24 cellular contexts compared by ENCODE assay signal in genomic region chr1:70990460-70991253, GRCh38. TPM values are rescaled to one million over a fixed set of nuclear protein-coding genes. Genes with fewer than 3 reads are reported as not detected.
DNase-seq lines count a peak whose midpoint lies in the region; ATAC-seq, FAIRE-seq and TF ChIP-seq lines count a peak whose summit lies in the region.
"Had no signal": no experiment of that assay in that cellular context is flagged by ENCODE, and none has a peak within 500 bp of the region (broad histone marks: within the 10 kb centered on the region; RNA-seq: fewer than 3 reads in every experiment).

No MANE protein-coding gene starts in this region.

- no peak for TF ChIP-seq RAD21 in H1 (IDR thresholded peaks at IDR 0.05 in 1 of 2, conservative IDR thresholded peaks at IDR 0.05 in 1 of 2; ENCODE audit: low read depth in 2 of 2, low read length in 2 of 2)

- H3K23ac ChIP-seq in H1 (ENCODE audit: insufficient read length), result no peak overlapping the region

- H3K27me3 ChIP-seq in H1 (replicated peaks in 1 of 4; ENCODE audit: control insufficient read depth in 3 of 4, extremely low read depth in 1 of 4, insufficient read depth in 3 of 4, low read length in 3 of 4) (no peaks in the 10 kb centered on the region), sigmoid colon (no peaks in the 10 kb centered on the region)

- H3K4me1 ChIP-seq in H1 (replicated peaks in 1 of 4; ENCODE audit: control insufficient read depth in 3 of 4, insufficient read depth in 4 of 4, low read length in 3 of 4) (no peaks in the 10 kb centered on the region), sigmoid colon (no peaks in the 10 kb centered on the region)

- no peak overlapping the region for H2BK5ac ChIP-seq in H1 (ENCODE audit: low read depth, low read length)

- H3K4me3 ChIP-seq in H1 (ENCODE audit: extremely low read depth in 1 of 4, insufficient read depth in 2 of 4, low read depth in 3 of 4, low read length in 4 of 4) (no peak overlapping the region), sigmoid colon (no peak overlapping the region)
- H3K4me3 ChIP-seq: GM12878, skin epidermis had no signal

- H4K5ac ChIP-seq in H1 (ENCODE audit: insufficient read length, low read depth, low read length), result no peak overlapping the region

- H2AFZ ChIP-seq in H1 (ENCODE audit: low read length), result no peak overlapping the region

- POLR2A ChIA-PET in H1 (lab: Charles Lee; ENCODE audit: partially characterized antibody), result no interaction called here

- H2AK5ac ChIP-seq in H1 (ENCODE audit: low read depth, low read length), result no peak overlapping the region

- no peak overlapping the region for H3K4me2 ChIP-seq in H1 (ENCODE audit: insufficient read depth in 1 of 2, low read depth in 2 of 2, low read length in 2 of 2)
- H3K4me2 ChIP-seq: KMS-11 had no signal

- no peak overlapping the region for H4K91ac ChIP-seq in H1 (replicated peaks; ENCODE audit: insufficient read length, low read length)

- peak overlapping the region; percentile 34; the same call in 1 of the 2 replicates for H2BK15ac ChIP-seq in H1 (ENCODE audit: low read length)

- H3K23me2 ChIP-seq in H1 (ENCODE audit: low read depth, low read length), result no peaks in the 10 kb centered on the region

- no peaks in the 10 kb centered on the region for H3K79me2 ChIP-seq in H1 (ENCODE audit: control insufficient read depth in 1 of 2, insufficient read depth in 2 of 2, low read length in 2 of 2)

- H3K9ac ChIP-seq in H1 (replicated peaks in 1 of 4; ENCODE audit: extremely low read depth in 1 of 4, low read depth in 3 of 4, low read length in 3 of 4), result no peak overlapping the region
- H3K9ac ChIP-seq: KMS-11 had no signal

- H4K20me1 ChIP-seq in H1 (replicated peaks in 1 of 2; ENCODE audit: control insufficient read depth in 1 of 2, insufficient read depth in 2 of 2, low read length in 2 of 2), result no peaks in the 10 kb centered on the region

- H3K27ac ChIP-seq in H1 (ENCODE audit: low read depth, low read length) (no peak overlapping the region), sigmoid colon (no peak overlapping the region)
- H3K27ac ChIP-seq: KMS-11, skin epidermis had no signal

- H3K4ac ChIP-seq in H1 (replicated peaks; ENCODE audit: insufficient read length, low read depth, low read length), result no peak overlapping the region

- intact Hi-C loops in sigmoid colon (cut with DNase I), result no loop called here

- H3K56ac ChIP-seq in H1 (replicated peaks; ENCODE audit: insufficient read length, low read depth, low read length), result no peak overlapping the region

- ATAC-seq in HG02981 (IDR thresholded peaks at IDR 0.05; ENCODE audit: unreplicated experiment), result no peak
- ATAC-seq: activated naive CD4-positive, alpha-beta T cell treated with anti-CD3 and anti-CD28 coated beads, Interleukin-2, amount 50 U/mL, for 72 hours; GM12878; left cardiac atrium; Panc1 had no signal

- H3K79me1 ChIP-seq in H1 (ENCODE audit: low read depth, low read length), result no peaks in the 10 kb centered on the region

- DNase-seq in DMS79 (lab: John Stamatoyannopoulos, UW) (peak; percentile 44), NCI-H146 treated with DMSO at 0.1 percent for 48 hours (lab: John Stamatoyannopoulos, UW; ENCODE audit: unreplicated experiment) (peak; percentile 62), NCI-H510A (lab: John Stamatoyannopoulos, UW) (peak; percentile 65), H1 (ENCODE audit: low read depth in 1 of 2, low spot score in 2 of 2) (no peak), activated gamma-delta T cell (lab: John Stamatoyannopoulos, UW) (no peak), UCSD-AML1 (lab: John Stamatoyannopoulos, UW; ENCODE audit: unreplicated experiment) (no peak), sigmoid colon (no peak)
- DNase-seq: activated CD4-positive, alpha-beta T cell treated with anti-CD3 and anti-CD28 coated beads, Interleukin-2, amount 10 ng/mL, durations not matched to agents 24 days and 14 days; aorta; C1 segment of cervical spinal cord; cerebellar nuclear complex; HFFc6; left cardiac atrium; NCI-H82; stimulated activated CD4-positive, alpha-beta T cell treated with anti-CD3 and anti-CD28 coated beads, Interleukin-2, amount 100 ng/mL, for 24 hours had no signal

- H3K9me3 ChIP-seq in H1 (ENCODE audit: insufficient read depth in 2 of 2, low read depth in 1 of 2, low read length in 1 of 2) (no peaks in the 10 kb centered on the region), sigmoid colon (no peaks in the 10 kb centered on the region)

- FAIRE-seq in H1 (lab: Jason Lieb, UNC), result no peak
- FAIRE-seq: GM12878, urothelium cell line had no signal

- no peaks in the 10 kb centered on the region for H3K36me3 ChIP-seq in H1 (ENCODE audit: control insufficient read depth in 2 of 4, insufficient read depth in 4 of 4, low read length in 3 of 4)
- H3K36me3 ChIP-seq in sigmoid colon, result no peaks in the 10 kb centered on the region

- H2BK20ac ChIP-seq in H1 (ENCODE audit: low read length), result no peak overlapping the region

- TF ChIP-seq POLR2A in H1 (IDR thresholded peaks at IDR 0.05; ENCODE audit: control extremely low read depth in 1 of 2, low read depth in 2 of 2, low read length in 2 of 2) (no peak), sigmoid colon (IDR thresholded peaks at IDR 0.05) (no peak)

- no peak overlapping the region for H2BK120ac ChIP-seq in H1 (replicated peaks; ENCODE audit: low read depth, low read length)

- H2BK12ac ChIP-seq in H1 (ENCODE audit: low read depth, low read length), result no peak overlapping the region

- CTCF ChIA-PET in H1 (lab: Charles Lee; ENCODE audit: partially characterized antibody), result interaction anchor here (0.6 to 1.5 kb wide), 2 partner anchors 55 to 59 kb away, joined by 3 to 4 read pairs; no protein-coding TSS in a partner anchor

- 80% methylated on average over 3 of the region's 3 CpGs; no CpG with 5 or more reads in 1 of the 2 experiments for WGBS in H1 (ENCODE audit: extremely low coverage in 1 of 2, insufficient coverage in 1 of 2, insufficient read length in 1 of 2, insufficient replicate concordance in 2 of 2, low coverage in 1 of 2, low lambda C conversion rate in 2 of 2, missing lambda C conversion rate in 1 of 2), 2 experiments
- WGBS in sigmoid colon, 2 donors, result 38 to 78% methylated on average over 3 of the region's 3 CpGs

- TF ChIP-seq EP300 in H1 (IDR thresholded peaks at IDR 0.05; ENCODE audit: borderline replicate concordance in 1 of 2, low read depth in 2 of 2, low read length in 2 of 2) (no peak), sigmoid colon (IDR thresholded peaks at IDR 0.05) (no peak)

- no peak overlapping the region for H3K14ac ChIP-seq in H1 (ENCODE audit: insufficient read length)

- TF ChIP-seq CTCF in H1 (IDR thresholded peaks at IDR 0.05; ENCODE audit: control extremely low read depth in 1 of 3, insufficient read depth in 1 of 3, low read depth in 1 of 3, low read length in 3 of 3) (no peak), sigmoid colon (IDR thresholded peaks at IDR 0.05) (no peak)

- H3K18ac ChIP-seq in H1 (ENCODE audit: extremely low read depth, low read length), result no peak overlapping the region

- H4K8ac ChIP-seq in H1 (ENCODE audit: extremely low read depth, insufficient read depth, low read length), result no peak overlapping the region

TF ChIP-seq in H1, 55 proteins besides CTCF, POLR2A, EP300 and RAD21:
- no peak for TF ChIP-seq KDM5A (IDR thresholded peaks at IDR 0.05; ENCODE audit: low read length)
- no peak for TF ChIP-seq CBX5 (IDR thresholded peaks at IDR 0.05; ENCODE audit: low read depth, low read length)
- TF ChIP-seq SUZ12 (IDR thresholded peaks at IDR 0.05; ENCODE audit: low read length), result no peak
- no peak for TF ChIP-seq GABPA (IDR thresholded peaks at IDR 0.05; ENCODE audit: borderline replicate concordance, insufficient read depth, low read length)
- TF ChIP-seq MAFK (IDR thresholded peaks at IDR 0.05; ENCODE audit: low read depth, low read length), result no peak
- TF ChIP-seq POU5F1 (IDR thresholded peaks at IDR 0.05; ENCODE audit: low read depth, low read length), result no peak
- TF ChIP-seq TEAD4 (IDR thresholded peaks at IDR 0.05; ENCODE audit: low read depth, low read length), result no peak
- no peak for TF ChIP-seq RBBP5 (IDR thresholded peaks at IDR 0.05; ENCODE audit: borderline replicate concordance, low read depth, low read length)
- no peak for TF ChIP-seq HDAC6 (IDR thresholded peaks at IDR 0.05; ENCODE audit: low read depth, low read length)
- TF ChIP-seq SIRT6 (IDR thresholded peaks at IDR 0.05; ENCODE audit: low read length), result no peak
- TF ChIP-seq USF2 (IDR thresholded peaks at IDR 0.05; ENCODE audit: low read length), result no peak
- no peak for TF ChIP-seq RFX5 (IDR thresholded peaks at IDR 0.05; ENCODE audit: borderline replicate concordance, low read depth, low read length)
- no peak for TF ChIP-seq SP4 (IDR thresholded peaks at IDR 0.05; ENCODE audit: low read length)

RNA-seq across cellular contexts. Expression of gene PTGER3, which starts 57.0 kb away (rescaled TPM):
- 0.82 and 1.2 TPM in 2 replicates for total RNA-seq in H1 (2021; fragmentation: NEBNext Ultra II Directional; extraction: Animal tissue kit (Norgen Biotek cat#: 25700))
- polyA plus RNA-seq in H1 (2011; rRNA removed) (0.38 and 0.71 TPM in 2 replicates), sigmoid colon (1 to 10 TPM in 1 of 3 donors, under 1 TPM in 2; 0.46 to 4.0 (median 0.60) TPM)
- polyA plus RNA-seq in H1 (2011; cell fraction: cytosol; rRNA removed), result 0.23 TPM
- polyA plus RNA-seq in H1 (2011; cell fraction: nucleus; rRNA removed), result 1.2 TPM
- polyA plus RNA-seq in H1 (2012, experiment 1 of 2), result 0.19 to 0.54 TPM (median 0.35 TPM) in 4 replicates
- polyA plus RNA-seq in H1 (2012, experiment 2 of 2), result 0.04 TPM
- 0.57 TPM for polyA plus RNA-seq in H1 (2013, experiment 1 of 2)
- 0.50 TPM for polyA plus RNA-seq in H1 (2013, experiment 2 of 2)
- polyA minus RNA-seq in H1 (2011; rRNA and poly(A)+ RNA removed), result 0.61 and 0.73 TPM in 2 replicates
- 0.15 TPM for polyA minus RNA-seq in H1 (2011; cell fraction: cytosol; rRNA and poly(A)+ RNA removed)
- 2.3 TPM for polyA minus RNA-seq in H1 (2011; cell fraction: nucleus; rRNA and poly(A)+ RNA removed)
- 10 to 100 TPM; 26.8 to 52.4 (median 38.7) TPM for total RNA-seq in sigmoid colon
- total RNA-seq: GM12878, HT1080 had no signal
- polyA plus RNA-seq: AG04450 had no signal

Comparison
In these comparisons a context has a peak if more than half of its experiments do, and no peak if none do; other contexts are left out.
1. DNase-seq: peak in DMS79 (single experiment), NCI-H146 treated with DMSO at 0.1 percent for 48 hours (single experiment) and NCI-H510A (single experiment); none in H1 (0 of 2), activated gamma-delta T cell (single experiment), UCSD-AML1 (single experiment) and sigmoid colon (single experiment).
2. RNA of gene PTGER3, which starts 57.0 kb away (total RNA-seq): 26.8 to 52.4 TPM in sigmoid colon; 0.82 to 1.2 TPM in H1; every median in the first group is over 10 times any median in the second.